In genomic region chr1:155182052-155182550, GRCh38 we compare ENCODE assay signal across 23 cellular contexts. TPM values are rescaled to one million over a fixed set of nuclear protein-coding genes. Genes with fewer than 3 reads are reported as not detected.
DNase-seq lines count a peak whose midpoint lies in the region; ATAC-seq, FAIRE-seq and TF ChIP-seq lines count a peak whose summit lies in the region.
"Had no signal": no experiment of that assay in that cellular context is flagged by ENCODE, and none has a peak within 500 bp of the region (broad histone marks: within the 10 kb centered on the region; RNA-seq: fewer than 3 reads in every experiment).

No MANE protein-coding gene starts in this region.

- no peak overlapping the region for H3K23ac ChIP-seq in neuronal stem cell (ENCODE audit: low read depth, low read length, poor library complexity)

- no peaks in the 10 kb centered on the region for H3K79me2 ChIP-seq in SK-N-SH (ENCODE audit: insufficient read depth)

- H3K4me3 ChIP-seq in bronchial epithelial cell (ENCODE audit: low read depth, low read length) (no peak overlapping the region), neuronal stem cell (ENCODE audit: low read length in 2 of 2) (no peak overlapping the region), stomach (no peak overlapping the region), SK-N-SH (ENCODE audit: low read depth in 2 of 2, low read length in 1 of 2) (no peak overlapping the region)
- H3K4me3 ChIP-seq: BLaER1, GM23248, HAP-1, Peyer's patch, SJSA1 had no signal

- H3K4me1 ChIP-seq in neuronal stem cell (ENCODE audit: control insufficient read depth in 2 of 2, insufficient read depth in 1 of 2, low read depth in 1 of 2, low read length in 2 of 2) (peaks cover 0 to 2% of the 10 kb centered on the region in 2 donors), stomach (peaks cover 35 to 81% (median 68%) of the 10 kb centered on the region in 4 donors), SK-N-SH (ENCODE audit: control insufficient read depth in 1 of 2, insufficient read depth in 2 of 2, low read depth in 1 of 2, low read length in 1 of 2) (peaks cover 0 to 26% of the 10 kb centered on the region in 2 experiments; a peak in 1 of 4 replicates)
- H3K4me1 ChIP-seq: HAP-1, SJSA1 had no signal

- H3F3A ChIP-seq in SK-N-SH (replicated peaks; ENCODE audit: insufficient read depth) = no peaks in the 10 kb centered on the region

- POLR2A ChIA-PET in SK-N-SH (lab: Yijun Ruan, JAX) = no interaction called here

- H2BK5ac ChIP-seq in neuronal stem cell (ENCODE audit: low read length) = no peak overlapping the region

- H3K9ac ChIP-seq in neuronal stem cell (ENCODE audit: low read depth, low read length, poor library complexity) (peak overlapping the region; percentile 60), SK-N-SH (no peak overlapping the region)
- H3K9ac ChIP-seq: BLaER1, GM23248 had no signal

- H3K36me3 ChIP-seq in bronchial epithelial cell (ENCODE audit: control insufficient read depth, insufficient read depth, low read length) (no peaks in the 10 kb centered on the region), neuronal stem cell (replicated peaks in 1 of 2; ENCODE audit: control insufficient read depth in 2 of 2, insufficient read depth in 2 of 2, low read length in 2 of 2) (peaks cover 24 to 40% of the 10 kb centered on the region in 2 donors), stomach (peaks cover 0 to 16% (median 0%) of the 10 kb centered on the region in 4 donors), SK-N-SH (replicated peaks in 1 of 2; ENCODE audit: control insufficient read depth in 1 of 2, insufficient read depth in 2 of 2, low read length in 1 of 2) (peaks cover 18 to 44% of the 10 kb centered on the region in 2 experiments)
- H3K36me3 ChIP-seq: HAP-1, Peyer's patch, SJSA1 had no signal

- H3K9me2 ChIP-seq in SK-N-SH = no peaks in the 10 kb centered on the region

- H3K4me2 ChIP-seq in neuronal stem cell (ENCODE audit: insufficient read depth, low read length, poor library complexity, severe bottlenecking) = no peak overlapping the region
- no peak overlapping the region for H3K4me2 ChIP-seq in SK-N-SH
- H3K4me2 ChIP-seq: BLaER1 had no signal

- H3K27me3 ChIP-seq in bronchial epithelial cell (ENCODE audit: control insufficient read depth, insufficient read depth, low read length) = no peaks in the 10 kb centered on the region
- H3K27me3 ChIP-seq in neuronal stem cell (ENCODE audit: control insufficient read depth in 3 of 3, insufficient read depth in 3 of 3, low read depth in 1 of 3, low read length in 3 of 3) = no peaks in the 10 kb centered on the region
- H3K27me3 ChIP-seq in stomach = no peaks in the 10 kb centered on the region
- no peaks in the 10 kb centered on the region for H3K27me3 ChIP-seq in SK-N-SH (ENCODE audit: insufficient read depth)
- H3K27me3 ChIP-seq: BLaER1, Peyer's patch, SJSA1 had no signal

- no peak overlapping the region for H2BK120ac ChIP-seq in neuronal stem cell (ENCODE audit: low read depth, low read length)

- ATAC-seq in GM19452 (IDR thresholded peaks at IDR 0.05; ENCODE audit: unreplicated experiment) = no peak
- no peak for ATAC-seq in HG03520 (IDR thresholded peaks at IDR 0.05; ENCODE audit: unreplicated experiment)

- no peak for TF ChIP-seq CTCF in bronchial epithelial cell (IDR thresholded peaks at IDR 0.05; ENCODE audit: insufficient read depth, low read length, severe bottlenecking)
- TF ChIP-seq CTCF in stomach (IDR thresholded peaks at IDR 0.05) = no peak
- no peak for TF ChIP-seq CTCF in SK-N-SH (IDR thresholded peaks at IDR 0.05)

- H3K14ac ChIP-seq in neuronal stem cell (ENCODE audit: low read length) = no peak overlapping the region

- DNase-seq in NCI-H82 treated with DMSO at 0.1 percent for 48 hours (lab: John Stamatoyannopoulos, UW; ENCODE audit: unreplicated experiment) (peak; percentile 18), bronchial epithelial cell (ENCODE audit: low read depth) (no peak), neuronal stem cell (ENCODE audit: low spot score) (no peak), stomach (no peak), SK-N-SH (no peak)
- DNase-seq: CD4-positive, alpha-beta memory T cell; DMS 273 treated with DMSO at 0.1 percent for 48 hours; DMS79 treated with DMSO at 0.1 percent for 48 hours; GM23248; IMR-90; NCI-H1105 treated with DMSO at 0.1 percent for 48 hours; NCI-H2029 treated with DMSO at 0.1 percent for 48 hours; NCI-H226; NCI-H510A treated with DMSO at 0.1 percent for 48 hours; NCI-H748 treated with DMSO at 0.1 percent for 48 hours had no signal

- H3K4ac ChIP-seq in neuronal stem cell (ENCODE audit: low read length) = no peak overlapping the region

- CTCF ChIA-PET in SK-N-SH (lab: Yijun Ruan, JAX) = interaction anchor here (1.2 to 1.6 kb wide), 4 partner anchors 9 to 91 kb away, joined by 4 to 5 read pairs (median 4); partner anchors contain the start of gene KRTCAP2

- no peak overlapping the region for H2BK12ac ChIP-seq in neuronal stem cell (ENCODE audit: low read length)

- H2AK5ac ChIP-seq in neuronal stem cell (ENCODE audit: low read depth, low read length) = no peak overlapping the region

- no peaks in the 10 kb centered on the region for H3K9me3 ChIP-seq in neuronal stem cell (replicated peaks in 1 of 2; ENCODE audit: control insufficient read depth in 2 of 2, insufficient read depth in 1 of 2, low read depth in 1 of 2, low read length in 2 of 2)
- H3K9me3 ChIP-seq in stomach = no peaks in the 10 kb centered on the region
- H3K9me3 ChIP-seq in SK-N-SH = no peaks in the 10 kb centered on the region
- H3K9me3 ChIP-seq: BLaER1, Caco-2, HAP-1, Peyer's patch, SJSA1 had no signal

- intact Hi-C loops in stomach (cut with DNase I; ENCODE audit: low total_unique reads) = no loop called here

- H3K27ac ChIP-seq in neuronal stem cell (replicated peaks; ENCODE audit: low read length) (no peak overlapping the region), stomach (peak overlapping the region; percentile 47 to 96 (median 70)), SK-N-SH (ENCODE audit: low read depth in 2 of 2, low read length in 1 of 2) (no peak overlapping the region)
- H3K27ac ChIP-seq: BLaER1, GM23248, Peyer's patch, SJSA1 had no signal

- 100% methylated on average over 1 of the region's 7 CpGs for WGBS in neuronal stem cell (ENCODE audit: extremely low coverage in 2 of 2, insufficient read length in 2 of 2, insufficient replicate concordance in 1 of 2), 2 donors
- 61 to 79% (median 63%) methylated on average over 5 to 7 of the region's 7 CpGs for WGBS in stomach, 5 donors
- WGBS in SK-N-SH (ENCODE audit: low lambda C conversion rate) = 94% methylated on average over 7 of the region's 7 CpGs

- no peak overlapping the region for H4K91ac ChIP-seq in neuronal stem cell (ENCODE audit: low read depth, low read length, poor library complexity)

- FAIRE-seq in bronchial epithelial cell (lab: Jason Lieb, UNC) = peak; percentile 40
- FAIRE-seq: GM12891 had no signal

- no peak for TF ChIP-seq POLR2A in stomach (IDR thresholded peaks at IDR 0.05)

- peaks cover 9% of the 10 kb centered on the region for H3K79me1 ChIP-seq in neuronal stem cell (ENCODE audit: low read depth, low read length)

- H2AFZ ChIP-seq in neuronal stem cell (ENCODE audit: low read length) = no peak overlapping the region
- H2AFZ ChIP-seq in SK-N-SH (ENCODE audit: low read depth) = no peak overlapping the region
- H2AFZ ChIP-seq: GM23248 had no signal

- no peak for TF ChIP-seq EP300 in stomach (IDR thresholded peaks at IDR 0.05)
- TF ChIP-seq EP300 in SK-N-SH (IDR thresholded peaks at IDR 0.05; ENCODE audit: borderline replicate concordance in 1 of 2, low read depth in 1 of 2, low read length in 1 of 2) = no peak

- H2BK15ac ChIP-seq in neuronal stem cell (ENCODE audit: low read length) = no peak overlapping the region

- no peaks in the 10 kb centered on the region for H4K20me1 ChIP-seq in SK-N-SH (ENCODE audit: insufficient read depth)

- no peak for TF ChIP-seq RAD21 in SK-N-SH (IDR thresholded peaks at IDR 0.05; ENCODE audit: low read length)

- H4K8ac ChIP-seq in neuronal stem cell (ENCODE audit: low read depth, low read length) = no peak overlapping the region

- H3K18ac ChIP-seq in neuronal stem cell (ENCODE audit: low read length) = peak overlapping the region; percentile 11

RNA-seq across cellular contexts. Expression of gene TRIM46, which starts 8.5 kb away (rescaled TPM):
- total RNA-seq in bronchial epithelial cell (0.26 and 0.64 TPM in 2 replicates), stomach (10 to 100 TPM in 1 of 5 donors, 1 to 10 TPM in 1, under 1 TPM in 1, not detected in 2; 0.73 to 16.9 (median 5.4) TPM)
- polyA plus RNA-seq in neuronal stem cell (2013, experiment 1 of 2) = 7.5 TPM
- polyA plus RNA-seq in neuronal stem cell (2013, experiment 2 of 2) = 7.4 TPM
- polyA plus RNA-seq in stomach (under 1 TPM; 0.58 to 0.68 (median 0.61) TPM), SK-N-SH (2012; rRNA removed) (12.3 and 12.7 TPM in 2 replicates)
- 3.4 and 6.0 TPM in 2 replicates for polyA plus RNA-seq in SK-N-SH (2012; cell fraction: cytosol; rRNA removed)
- 58.4 and 75.1 TPM in 2 replicates for polyA plus RNA-seq in SK-N-SH (2012; cell fraction: nucleus; rRNA removed)
- total RNA-seq: Peyer's patch had no signal

RNA-seq across cellular contexts. Expression of gene KRTCAP2, which starts 9.0 kb away (rescaled TPM):
- total RNA-seq in bronchial epithelial cell (76.3 and 133 TPM in 2 replicates), stomach (100 to 1,000 TPM in 3 of 5 donors, 10 to 100 TPM in 2; 60.8 to 238 (median 133) TPM)
- 210 TPM for polyA plus RNA-seq in neuronal stem cell (2013, experiment 1 of 2)
- 197 TPM for polyA plus RNA-seq in neuronal stem cell (2013, experiment 2 of 2)
- polyA plus RNA-seq in stomach (100 to 1,000 TPM; 183 to 399 (median 242) TPM), SK-N-SH (2012; rRNA removed) (203 and 238 TPM in 2 replicates)
- 133 and 181 TPM in 2 replicates for polyA plus RNA-seq in SK-N-SH (2012; cell fraction: cytosol; rRNA removed)
- polyA plus RNA-seq in SK-N-SH (2012; cell fraction: nucleus; rRNA removed) = 254 and 311 TPM in 2 replicates

RNA-seq across cellular contexts. Expression of gene THBS3, which starts 25.6 kb away (rescaled TPM):
- total RNA-seq in bronchial epithelial cell (16.3 and 19.6 TPM in 2 replicates), stomach (10 to 100 TPM; 11.0 to 65.9 (median 25.4) TPM)
- 25.0 TPM for polyA plus RNA-seq in neuronal stem cell (2013, experiment 1 of 2)
- 25.1 TPM for polyA plus RNA-seq in neuronal stem cell (2013, experiment 2 of 2)
- polyA plus RNA-seq in stomach (10 to 100 TPM; 11.0 to 27.9 (median 17.8) TPM), SK-N-SH (2012; rRNA removed) (124 and 162 TPM in 2 replicates)
- 61.2 and 79.2 TPM in 2 replicates for polyA plus RNA-seq in SK-N-SH (2012; cell fraction: cytosol; rRNA removed)
- 430 and 590 TPM in 2 replicates for polyA plus RNA-seq in SK-N-SH (2012; cell fraction: nucleus; rRNA removed)

RNA-seq across cellular contexts. Expression of gene MTX1, which starts 26.4 kb away (rescaled TPM):
- total RNA-seq in bronchial epithelial cell (48.4 and 49.5 TPM in 2 replicates), stomach (10 to 100 TPM in 4 of 5 donors, 1 to 10 TPM in 1; 1.2 to 54.9 (median 25.2) TPM)
- 28.8 TPM for polyA plus RNA-seq in neuronal stem cell (2013, experiment 1 of 2)
- 29.5 TPM for polyA plus RNA-seq in neuronal stem cell (2013, experiment 2 of 2)
- polyA plus RNA-seq in stomach (10 to 100 TPM; 48.3 to 71.1 (median 58.2) TPM), SK-N-SH (2012; rRNA removed) (79.1 TPM in 2 replicates)
- 38.5 and 57.4 TPM in 2 replicates for polyA plus RNA-seq in SK-N-SH (2012; cell fraction: cytosol; rRNA removed)
- polyA plus RNA-seq in SK-N-SH (2012; cell fraction: nucleus; rRNA removed) = 75.0 and 79.6 TPM in 2 replicates

RNA-seq across cellular contexts. Expression of gene DPM3, which starts 41.8 kb away (rescaled TPM):
- total RNA-seq in bronchial epithelial cell = 37.4 and 43.5 TPM in 2 replicates
- 309 TPM for polyA plus RNA-seq in neuronal stem cell (2013, experiment 1 of 2)
- polyA plus RNA-seq in neuronal stem cell (2013, experiment 2 of 2) = 297 TPM
- 10 to 100 TPM in 4 of 5 donors, not detected in 1; 13.3 to 51.3 (median 38.3) TPM for total RNA-seq in stomach
- polyA plus RNA-seq in stomach = 100 to 1,000 TPM; 192 to 301 (median 220) TPM
- 307 and 317 TPM in 2 replicates for polyA plus RNA-seq in SK-N-SH (2012; rRNA removed)
- 125 and 194 TPM in 2 replicates for polyA plus RNA-seq in SK-N-SH (2012; cell fraction: cytosol; rRNA removed)
- 90.2 and 194 TPM in 2 replicates for polyA plus RNA-seq in SK-N-SH (2012; cell fraction: nucleus; rRNA removed)

Comparison
In these comparisons a context has a peak if more than half of its experiments do, and no peak if none do; other contexts are left out.
1. H3K27ac ChIP-seq: peak in stomach (5 of 5); none in neuronal stem cell (single experiment) and SK-N-SH (0 of 2).